ENCODE assay signal across 19 cellular contexts in genomic region chr12:90043264-90043663, GRCh38.
DNase-seq lines count a peak whose midpoint lies in the region; ATAC-seq and TF ChIP-seq lines count a peak whose summit lies in the region.
"Had no signal": no experiment of that assay in that cellular context is flagged by ENCODE, and none has a peak within 500 bp of the region (broad histone marks: within the 10 kb centered on the region; RNA-seq: fewer than 3 reads in every experiment).

No MANE protein-coding gene starts in this region.

- H3K79me2 ChIP-seq in mammary epithelial cell (ENCODE audit: insufficient read depth, low read length), result no peaks in the 10 kb centered on the region
- H3K79me2 ChIP-seq in neural progenitor cell (ENCODE audit: low read depth), result no peaks in the 10 kb centered on the region

- DNase-seq in EL, result peak; percentile 56
- DNase-seq in LHCN-M2 (ENCODE audit: low read depth), result peak; percentile 67
- peak; percentile 61 for DNase-seq in mammary epithelial cell
- no peak for DNase-seq in neural progenitor cell (ENCODE audit: low spot score)
- no peak for DNase-seq in erythroblast (lab: John Stamatoyannopoulos, UW)
- DNase-seq in effector memory CD8-positive, alpha-beta T cell, result no peak
- no peak for DNase-seq in NCI-H1436 (lab: John Stamatoyannopoulos, UW)
- DNase-seq: activated CD4-positive, alpha-beta T cell treated with anti-CD3 and anti-CD28 coated beads, Interleukin-2, amount 50 U/mL, for 1 hour; DND-41; heart left ventricle; NCI-H2029 treated with DMSO at 0.1 percent for 48 hours; NCI-H526 treated with DMSO at 0.1 percent for 48 hours; stimulated activated CD4-positive, alpha-beta T cell treated with anti-CD3 and anti-CD28 coated beads, Interleukin-15, amount 100 ng/mL, for 24 hours; thyroid gland had no signal

- H3K9ac ChIP-seq in mammary epithelial cell (ENCODE audit: insufficient read depth, low read length) (no peak overlapping the region), neural progenitor cell (no peak overlapping the region)

- peaks cover 9% of the 10 kb centered on the region for H3K4me1 ChIP-seq in mammary epithelial cell (ENCODE audit: insufficient read depth, low read length)
- H3K4me1 ChIP-seq in neural progenitor cell, result peaks cover 4% of the 10 kb centered on the region
- H3K4me1 ChIP-seq: heart left ventricle, thyroid gland had no signal

- H3K4me2 ChIP-seq in mammary epithelial cell (ENCODE audit: insufficient read depth, low read depth, low read length), result peak overlapping the region; percentile 7
- no peak overlapping the region for H3K4me2 ChIP-seq in neural progenitor cell

- H3K4me1 Mint-ChIP-seq in neural progenitor cell, result peaks cover 25% of the 10 kb centered on the region
- no peaks in the 10 kb centered on the region for H3K4me1 Mint-ChIP-seq in effector memory CD8-positive, alpha-beta T cell (ENCODE audit: low read depth in 2 of 2)

- H3K36me3 ChIP-seq in mammary epithelial cell (ENCODE audit: insufficient read depth, low read length) (no peaks in the 10 kb centered on the region), neural progenitor cell (no peaks in the 10 kb centered on the region)
- H3K36me3 ChIP-seq: heart left ventricle, thyroid gland had no signal

- peaks cover 2% of the 10 kb centered on the region for H3K27me3 Mint-ChIP-seq in neural progenitor cell (ENCODE audit: insufficient read depth, low read depth)
- H3K27me3 Mint-ChIP-seq in effector memory CD8-positive, alpha-beta T cell, result no peaks in the 10 kb centered on the region
- H3K27me3 Mint-ChIP-seq: brain, progenitor cell of endocrine pancreas had no signal

- in situ Hi-C loops in mammary epithelial cell (cut with MboI; ENCODE audit: low sequenced_read_pairs in 2 of 2), result no loop called here

- no peaks in the 10 kb centered on the region for H3F3A ChIP-seq in neural progenitor cell (ENCODE audit: low read depth)

- no peak overlapping the region for H3K4me3 Mint-ChIP-seq in neural progenitor cell
- no peak overlapping the region for H3K4me3 Mint-ChIP-seq in effector memory CD8-positive, alpha-beta T cell
- H3K4me3 Mint-ChIP-seq: brain; T-helper 1 cell treated with Interleukin-12 subunit alpha and Interleukin-12 subunit beta and Interleukin-4 antibody, amounts not matched to agents 30 μg/mL and 1 μg/mL, for 36 hours had no signal

- intact Hi-C loops in mammary epithelial cell (cut with micrococcal nuclease), result no loop called here

- peak overlapping the region; percentile 14 for H3K27ac Mint-ChIP-seq in neural progenitor cell
- H3K27ac Mint-ChIP-seq in effector memory CD8-positive, alpha-beta T cell, result no peak overlapping the region
- H3K27ac Mint-ChIP-seq: brain; progenitor cell of endocrine pancreas; T-helper 1 cell treated with Interleukin-12 subunit alpha and Interleukin-12 subunit beta and Interleukin-4 antibody, amounts not matched to agents 30 μg/mL and 1 μg/mL, for 36 hours had no signal

- H3K27ac ChIP-seq in mammary epithelial cell (ENCODE audit: insufficient read depth, low read depth, low read length) (no peak overlapping the region), neural progenitor cell (no peak overlapping the region)
- H3K27ac ChIP-seq: heart left ventricle, HL-60, thyroid gland had no signal

- H3K9me3 Mint-ChIP-seq in neural progenitor cell, result peaks cover 6% of the 10 kb centered on the region
- no peaks in the 10 kb centered on the region for H3K9me3 Mint-ChIP-seq in effector memory CD8-positive, alpha-beta T cell
- H3K9me3 Mint-ChIP-seq: T-helper 1 cell treated with Interleukin-12 subunit alpha and Interleukin-12 subunit beta and Interleukin-4 antibody, amounts not matched to agents 30 μg/mL and 1 μg/mL, for 36 hours had no signal

- H4K20me1 ChIP-seq in mammary epithelial cell (ENCODE audit: insufficient read depth, low read length) (no peaks in the 10 kb centered on the region), neural progenitor cell (ENCODE audit: low read depth) (no peaks in the 10 kb centered on the region)

- BruUV-seq in mammary epithelial cell (replicated peaks; lab: Mats Ljungman, UMichigan), result no TSS peak

- H2AFZ ChIP-seq in mammary epithelial cell (ENCODE audit: low read depth, low read length) (no peak overlapping the region), neural progenitor cell (replicated peaks) (no peak overlapping the region)

- dilution Hi-C loops in mammary epithelial cell (cut with HindIII; ENCODE audit: low sequenced_read_pairs), result no loop called here

- no peak for TF ChIP-seq POLR2A in erythroblast (IDR thresholded peaks at IDR 0.05; ENCODE audit: low read length)

- no peaks in the 10 kb centered on the region for H3K36me3 Mint-ChIP-seq in neural progenitor cell
- H3K36me3 Mint-ChIP-seq in effector memory CD8-positive, alpha-beta T cell (ENCODE audit: insufficient read depth), result no peaks in the 10 kb centered on the region
- H3K36me3 Mint-ChIP-seq: brain had no signal

- no peak overlapping the region for H3K4me3 ChIP-seq in mammary epithelial cell (replicated peaks in 1 of 3; ENCODE audit: insufficient read depth in 1 of 3, low read depth in 2 of 3, low read length in 3 of 3)
- H3K4me3 ChIP-seq in neural progenitor cell, result no peak overlapping the region
- H3K4me3 ChIP-seq: heart left ventricle, thyroid gland had no signal

- H3K9me3 ChIP-seq in mammary epithelial cell (replicated peaks; ENCODE audit: insufficient read depth, low read length) (no peaks in the 10 kb centered on the region), neural progenitor cell (ENCODE audit: low read depth) (no peaks in the 10 kb centered on the region)
- H3K9me3 ChIP-seq: heart left ventricle, thyroid gland had no signal

- TF ChIP-seq CTCF in mammary epithelial cell (conservative IDR thresholded peaks at IDR 0.05 in 1 of 2, IDR thresholded peaks at IDR 0.05 in 1 of 2; ENCODE audit: extremely low read depth in 1 of 2, insufficient read depth in 1 of 2, low read depth in 1 of 2, low read length in 2 of 2), result no peak
- no peak for TF ChIP-seq CTCF in neural progenitor cell (IDR thresholded peaks at IDR 0.05)

- CTCF ChIA-PET in mammary epithelial cell (lab: Charles Lee; ENCODE audit: low non-redundant PET), result no interaction called here

- ATAC-seq in HG03342 (IDR thresholded peaks at IDR 0.05; ENCODE audit: unreplicated experiment), result no peak
- no peak for ATAC-seq in effector memory CD8-positive, alpha-beta T cell (replicated peaks)
- ATAC-seq: heart left ventricle had no signal

- H3K27me3 ChIP-seq in mammary epithelial cell (ENCODE audit: insufficient read depth, low read length) (no peaks in the 10 kb centered on the region), neural progenitor cell (no peaks in the 10 kb centered on the region)
- H3K27me3 ChIP-seq: heart left ventricle, thyroid gland had no signal

Comparison
In these comparisons a context has a peak if more than half of its experiments do, and no peak if none do; other contexts are left out.
1. DNase-seq: peak in EL (single experiment), LHCN-M2 (single experiment) and mammary epithelial cell (single experiment); none in neural progenitor cell (single experiment), erythroblast (0 of 2), effector memory CD8-positive, alpha-beta T cell (0 of 3) and NCI-H1436 (single experiment).